30 cellular contexts compared by ENCODE assay signal in the genomic region with DNA sequence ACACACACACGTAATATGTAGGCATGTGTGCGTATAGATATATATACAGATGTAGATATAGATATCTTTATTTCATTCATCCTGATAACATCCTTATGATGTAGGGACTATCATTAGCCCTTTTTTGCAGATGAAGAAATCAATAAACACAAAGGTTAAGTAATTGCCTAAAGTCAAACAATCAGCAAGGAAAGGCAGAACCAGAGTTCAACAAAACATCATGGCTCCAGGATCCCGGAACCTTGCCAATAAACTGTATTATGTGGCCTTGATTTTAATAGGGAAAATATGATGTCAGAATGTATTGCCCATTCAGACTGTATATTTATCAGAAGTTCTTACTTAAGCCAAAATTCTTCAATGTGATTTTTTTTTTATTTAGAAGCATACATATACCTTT.
"Had no signal": no experiment of that assay in that cellular context is flagged by ENCODE, and none has a peak within 500 bp of the region (broad histone marks: within the 10 kb centered on the region; RNA-seq: fewer than 3 reads in every experiment).

No MANE protein-coding gene starts in this region.

- H3K27ac Mint-ChIP-seq: activated B cell treated with CpG ODN at 0.5 μM for 24 hours; activated CD4-positive, alpha-beta memory T cell treated with anti-CD3 and anti-CD28 coated beads, Interleukin-2, amount 10 ng/mL, durations not matched to agents 7 days and 5 days; activated CD8-positive, alpha-beta memory T cell treated with anti-CD3 and anti-CD28 coated beads, Interleukin-2, amount 10 ng/mL, durations not matched to agents 7 days and 5 days; activated naive CD8-positive, alpha-beta T cell treated with anti-CD3 and anti-CD28 coated beads for 36 hours had no signal

- DNase-seq: activated B cell treated with CpG ODN at 0.5 μM for 24 hours; activated CD4-positive, alpha-beta memory T cell treated with anti-CD3 and anti-CD28 coated beads, Interleukin-2, amount 10 ng/mL, durations not matched to agents 7 days and 5 days; activated CD4-positive, alpha-beta T cell treated with anti-CD3 and anti-CD28 coated beads for 4 hours; activated CD4-positive, CD25-positive, alpha-beta regulatory T cell treated with anti-CD3 and anti-CD28 coated beads, Interleukin-2, amount 50 U/mL, for 72 hours; activated CD8-positive, alpha-beta memory T cell treated with anti-CD3 and anti-CD28 coated beads for 24 hours; activated CD8-positive, alpha-beta memory T cell treated with anti-CD3 and anti-CD28 coated beads, Interleukin-2, amount 10 ng/mL, durations not matched to agents 7 days and 5 days; activated CD8-positive, alpha-beta memory T cell treated with anti-CD3 and anti-CD28 coated beads, Interleukin-2, amount 50 U/mL, for 48 hours; activated effector memory CD4-positive, alpha-beta T cell treated with anti-CD3 and anti-CD28 coated beads, Interleukin-2, amount 50 U/mL, for 16 hours; activated naive CD4-positive, alpha-beta T cell; activated naive CD4-positive, alpha-beta T cell treated with anti-CD3 and anti-CD28 coated beads, Interleukin-2, amount 50 U/mL, for 16 hours; activated naive CD8-positive, alpha-beta T cell treated with anti-CD3 and anti-CD28 coated beads for 36 hours; activated T-cell treated with anti-CD3 and anti-CD28 coated beads, Interleukin-2, amount 50 U/mL, for 48 hours; MM.1S; NCI-H1092; NCI-H1436 treated with DMSO at 0.1 percent for 48 hours; NCI-H1694 treated with DMSO at 0.1 percent for 48 hours; NCI-H2029; NCI-H345; NCI-H524 treated with DMSO at 0.1 percent for 48 hours; SHP77; SJCRH30; SW 1271; T-helper 1 cell; T-helper 2 cell; T-helper 9 cell had no signal

- H3K36me3 ChIP-seq: ascending aorta, cardiac muscle cell, SJCRH30 had no signal

- H3K9me3 Mint-ChIP-seq: activated CD4-positive, alpha-beta memory T cell treated with anti-CD3 and anti-CD28 coated beads, Interleukin-2, amount 10 ng/mL, durations not matched to agents 7 days and 5 days; activated naive CD8-positive, alpha-beta T cell treated with anti-CD3 and anti-CD28 coated beads for 36 hours had no signal

- H3K4me3 ChIP-seq: ascending aorta, cardiac muscle cell, SJCRH30 had no signal

- ATAC-seq: activated CD8-positive, alpha-beta memory T cell treated with anti-CD3 and anti-CD28 coated beads, Interleukin-2, amount 10 ng/mL, durations not matched to agents 7 days and 5 days; Panc1 had no signal

- H3K27ac ChIP-seq: ascending aorta, cardiac muscle cell, KMS-11, SJCRH30, VCaP had no signal

- H3K36me3 Mint-ChIP-seq: activated CD8-positive, alpha-beta memory T cell treated with anti-CD3 and anti-CD28 coated beads, Interleukin-2, amount 10 ng/mL, durations not matched to agents 7 days and 5 days; activated naive CD8-positive, alpha-beta T cell treated with anti-CD3 and anti-CD28 coated beads for 36 hours had no signal

- H3K4me3 Mint-ChIP-seq: activated B cell treated with CpG ODN at 0.5 μM for 24 hours; activated CD4-positive, alpha-beta memory T cell treated with anti-CD3 and anti-CD28 coated beads, Interleukin-2, amount 10 ng/mL, durations not matched to agents 7 days and 5 days; activated CD8-positive, alpha-beta memory T cell treated with anti-CD3 and anti-CD28 coated beads, Interleukin-2, amount 10 ng/mL, durations not matched to agents 7 days and 5 days; activated naive CD8-positive, alpha-beta T cell treated with anti-CD3 and anti-CD28 coated beads for 36 hours had no signal

- H3K4me1 Mint-ChIP-seq: activated B cell treated with CpG ODN at 0.5 μM for 24 hours; activated CD4-positive, alpha-beta memory T cell treated with anti-CD3 and anti-CD28 coated beads, Interleukin-2, amount 10 ng/mL, durations not matched to agents 7 days and 5 days; activated CD8-positive, alpha-beta memory T cell treated with anti-CD3 and anti-CD28 coated beads, Interleukin-2, amount 10 ng/mL, durations not matched to agents 7 days and 5 days; activated naive CD8-positive, alpha-beta T cell treated with anti-CD3 and anti-CD28 coated beads for 36 hours had no signal

- H3K27me3 ChIP-seq: ascending aorta, cardiac muscle cell, SJCRH30 had no signal

- H3K4me1 ChIP-seq: ascending aorta had no signal

- H3K9me3 ChIP-seq: ascending aorta, SJCRH30 had no signal
